In the genomic region with DNA sequence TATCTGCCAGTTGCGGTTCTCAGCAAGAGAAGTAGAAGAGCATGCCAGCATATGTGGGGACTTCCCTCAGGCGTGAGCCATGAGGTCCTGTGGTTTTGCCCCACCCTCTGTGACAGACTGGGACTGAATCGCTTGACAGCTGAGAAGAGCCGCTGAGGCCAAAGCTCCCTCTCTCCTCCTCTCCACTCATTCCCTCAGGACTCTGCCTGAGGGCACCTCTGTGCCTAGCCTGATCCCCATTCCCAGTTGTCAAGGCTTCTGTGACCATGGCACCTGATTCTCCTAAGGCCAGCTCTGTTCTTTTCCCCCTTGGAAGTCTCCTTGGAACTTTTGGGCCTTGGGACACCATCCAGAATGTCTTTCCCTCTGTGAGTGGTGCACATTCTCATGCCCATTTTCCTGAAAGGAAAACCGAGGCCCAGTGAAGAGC, we compare ENCODE assay signal across 1 cellular context.
TF ChIP-seq lines count a peak whose summit lies in the region.

No MANE protein-coding gene starts in this region.

TF ChIP-seq in SK-N-SH, 30 proteins besides CTCF, POLR2A, EP300 and RAD21 (continued from another document):
- TF ChIP-seq, protein P1, sequence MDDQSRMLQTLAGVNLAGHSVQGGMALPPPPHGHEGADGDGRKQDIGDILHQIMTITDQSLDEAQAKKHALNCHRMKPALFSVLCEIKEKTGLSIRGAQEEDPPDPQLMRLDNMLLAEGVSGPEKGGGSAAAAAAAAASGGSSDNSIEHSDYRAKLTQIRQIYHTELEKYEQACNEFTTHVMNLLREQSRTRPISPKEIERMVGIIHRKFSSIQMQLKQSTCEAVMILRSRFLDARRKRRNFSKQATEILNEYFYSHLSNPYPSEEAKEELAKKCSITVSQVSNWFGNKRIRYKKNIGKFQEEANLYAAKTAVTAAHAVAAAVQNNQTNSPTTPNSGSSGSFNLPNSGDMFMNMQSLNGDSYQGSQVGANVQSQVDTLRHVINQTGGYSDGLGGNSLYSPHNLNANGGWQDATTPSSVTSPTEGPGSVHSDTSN (IDR thresholded peaks at IDR 0.05) = no peak
- no peak for TF ChIP-seq SMC3 (IDR thresholded peaks at IDR 0.05; ENCODE audit: low read depth, low read length)
- no peak for TF ChIP-seq GABPA (IDR thresholded peaks at IDR 0.05; ENCODE audit: low read depth)
TF ChIP-seq in SK-N-SH: peak in this region for 0.
